ENCODE assay signal across 8 cellular contexts in genomic region chr5:219492-219891, GRCh38. TPM values are rescaled to one million over a fixed set of nuclear protein-coding genes. Genes with fewer than 3 reads are reported as not detected.
A peak's percentile ranks its signal among the peaks of the same experiment; 100 is the strongest.
DNase-seq lines count a peak whose midpoint lies in the region; ATAC-seq and TF ChIP-seq lines count a peak whose summit lies in the region.

No MANE protein-coding gene starts in this region.

- DNase-seq in CD1c-positive myeloid dendritic cell (ENCODE audit: extremely low spot score) (peak; percentile 19), KG1 (lab: John Stamatoyannopoulos, UW) (peak; percentile 33), foreskin fibroblast (peak; percentile 23 to 65), renal cortical epithelial cell (ENCODE audit: low read depth) (peak; percentile 47), lower leg skin (ENCODE audit: low spot score in 2 of 2) (no peak)
- DNase-seq in activated T-cell treated with anti-CD3 and anti-CD28 coated beads, Interleukin-2, amount 50 U/mL, for 24 hours, result peak; percentile 57

- no peak for TF ChIP-seq CTCF in foreskin fibroblast (IDR thresholded peaks at IDR 0.05; ENCODE audit: low read depth, low read length)
- TF ChIP-seq CTCF in lower leg skin (IDR thresholded peaks at IDR 0.05), result no peak

- H3K9me3 Mint-ChIP-seq in activated T-cell treated with anti-CD3 and anti-CD28 coated beads, Interleukin-2, amount 50 U/mL, for 24 hours, result no peaks in the 10 kb centered on the region

- H3K4me3 ChIP-seq in foreskin fibroblast (ENCODE audit: low read depth in 1 of 2, low read length in 2 of 2), result peak overlapping the region; percentile 88 to 96
- no peak overlapping the region for H3K4me3 ChIP-seq in lower leg skin (ENCODE audit: low read depth, poor library complexity, severe bottlenecking)

- H3K4me1 Mint-ChIP-seq in activated T-cell treated with anti-CD3 and anti-CD28 coated beads, Interleukin-2, amount 50 U/mL, for 24 hours (ENCODE audit: low read depth), result peaks cover 58% of the 10 kb centered on the region

- WGBS in lower leg skin, 2 donors, result 13 to 14% methylated on average over 9 of the region's 9 CpGs

- no peaks in the 10 kb centered on the region for H3K27me3 Mint-ChIP-seq in activated T-cell treated with anti-CD3 and anti-CD28 coated beads, Interleukin-2, amount 50 U/mL, for 24 hours

- TF ChIP-seq POLR2A in lower leg skin (IDR thresholded peaks at IDR 0.05), result no peak

- ATAC-seq in GM19397 (IDR thresholded peaks at IDR 0.05; ENCODE audit: unreplicated experiment), result no peak
- ATAC-seq in HG03342 (IDR thresholded peaks at IDR 0.05; ENCODE audit: unreplicated experiment), result no peak

- peak overlapping the region; percentile 90 for H3K4me3 Mint-ChIP-seq in activated T-cell treated with anti-CD3 and anti-CD28 coated beads, Interleukin-2, amount 50 U/mL, for 24 hours

- intact Hi-C loops in lower leg skin (cut with DNase I; ENCODE audit: low total_unique reads), result no loop called here

- H3K36me3 Mint-ChIP-seq in activated T-cell treated with anti-CD3 and anti-CD28 coated beads, Interleukin-2, amount 50 U/mL, for 24 hours (ENCODE audit: low read depth), result peaks cover 62% of the 10 kb centered on the region

- peak overlapping the region; percentile 94 for H3K27ac Mint-ChIP-seq in activated T-cell treated with anti-CD3 and anti-CD28 coated beads, Interleukin-2, amount 50 U/mL, for 24 hours

RNA-seq across cellular contexts. Expression of gene SDHA, which starts 1.4 kb away (rescaled TPM):
- total RNA-seq in renal cortical epithelial cell (128 and 233 TPM in 2 replicates), lower leg skin (10 to 100 TPM; 59.9 to 70.4 (median 67.8) TPM)

RNA-seq across cellular contexts. Expression of gene CCDC127, which starts 1.5 kb away (rescaled TPM):
- total RNA-seq in renal cortical epithelial cell, result 3.6 and 9.9 TPM in 2 replicates
- total RNA-seq in lower leg skin, result 1 to 10 TPM; 3.0 to 6.2 (median 4.6) TPM

RNA-seq across cellular contexts. Expression of gene LRRC14B, which starts 28.2 kb away (rescaled TPM):
- total RNA-seq in renal cortical epithelial cell, result not detected in 2 replicates
- not detected for total RNA-seq in lower leg skin

RNA-seq across cellular contexts. Expression of gene PDCD6, which starts 52.0 kb away (rescaled TPM):
- 136 and 141 TPM in 2 replicates for total RNA-seq in renal cortical epithelial cell
- total RNA-seq in lower leg skin, result 100 to 1,000 TPM in 2 of 4 donors, 10 to 100 TPM in 2; 76.8 to 112 (median 101) TPM

Comparison
In these comparisons a context has a peak if more than half of its experiments do, and no peak if none do; other contexts are left out.
1. DNase-seq: peak in CD1c-positive myeloid dendritic cell (single experiment), KG1 (single experiment), activated T-cell treated with anti-CD3 and anti-CD28 coated beads, Interleukin-2, amount 50 U/mL, for 24 hours (single experiment), foreskin fibroblast (2 of 2) and renal cortical epithelial cell (single experiment); none in lower leg skin (0 of 2).